In the genomic region with DNA sequence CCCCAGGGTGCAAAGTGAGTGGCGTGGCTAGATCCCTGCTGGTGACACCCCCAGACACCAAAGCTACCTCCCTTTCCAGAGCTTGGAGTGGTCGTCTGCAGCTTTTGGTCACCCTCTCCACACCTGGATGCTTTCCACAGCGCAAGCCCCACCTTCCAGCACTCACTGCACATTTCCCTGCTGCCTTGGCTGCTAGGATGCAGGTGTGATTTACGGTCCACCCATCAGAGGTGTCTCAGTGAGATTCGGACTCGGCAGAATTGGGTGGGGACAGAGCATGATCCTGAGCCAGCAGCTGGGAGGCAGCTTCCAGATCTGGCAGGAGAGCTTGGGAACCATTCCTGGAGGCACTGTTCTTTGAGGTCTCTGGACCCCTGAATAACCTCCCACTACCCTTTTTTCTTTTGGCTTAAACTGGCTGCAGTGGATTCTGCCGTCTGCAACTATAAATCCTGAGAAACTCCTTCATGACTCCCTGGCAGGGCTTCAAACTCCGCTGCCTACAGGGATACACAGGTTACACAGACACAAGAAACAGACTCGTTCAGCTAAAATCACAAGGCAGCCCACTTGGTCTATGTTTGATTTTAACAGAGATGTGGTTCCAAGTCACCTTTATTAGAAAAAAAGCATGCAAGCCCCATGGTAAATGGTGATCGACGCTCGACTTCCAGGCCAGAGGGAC, we compare ENCODE assay signal across 15 cellular contexts.
DNase-seq lines count a peak whose midpoint lies in the region; ATAC-seq and TF ChIP-seq lines count a peak whose summit lies in the region.
"Had no signal": no experiment of that assay in that cellular context is flagged by ENCODE, and none has a peak within 500 bp of the region (broad histone marks: within the 10 kb centered on the region; RNA-seq: fewer than 3 reads in every experiment).

No MANE protein-coding gene starts in this region.

- 75% methylated on average over 12 of the region's 12 CpGs for WGBS in hepatocyte (ENCODE audit: low lambda C conversion rate, missing lambda C conversion rate)
- 34 to 44% (median 39%) methylated on average over 12 of the region's 12 CpGs for WGBS in psoas muscle, 3 donors
- 58% methylated on average over 7 of the region's 12 CpGs for WGBS in suprapubic skin

- no peak overlapping the region for H2AFZ ChIP-seq in hepatocyte

- H3K9me3 ChIP-seq in breast epithelium (no peaks in the 10 kb centered on the region), hepatocyte (ENCODE audit: low read depth) (no peaks in the 10 kb centered on the region), psoas muscle (no peaks in the 10 kb centered on the region), suprapubic skin (no peaks in the 10 kb centered on the region)

- no peak overlapping the region for H3K4me3 ChIP-seq in breast epithelium
- no peak overlapping the region for H3K4me3 ChIP-seq in hepatocyte
- H3K4me3 ChIP-seq in psoas muscle, result no peak overlapping the region
- H3K4me3 ChIP-seq in suprapubic skin, result no peak overlapping the region
- H3K4me3 ChIP-seq: K562, SK-N-MC had no signal

- H3K27me3 ChIP-seq in breast epithelium (no peaks in the 10 kb centered on the region), hepatocyte (no peaks in the 10 kb centered on the region), psoas muscle (ENCODE audit: insufficient read depth in 3 of 3, low read length in 2 of 3) (peaks cover 0 to 4% (median 0%) of the 10 kb centered on the region in 3 donors), suprapubic skin (peaks cover 5% of the 10 kb centered on the region)

- DNase-seq in CD14-positive monocyte (ENCODE audit: low spot score) (peak; percentile 27), breast epithelium (ENCODE audit: low spot score in 2 of 2) (no peak), hepatocyte (ENCODE audit: low spot score) (no peak), psoas muscle (peak in 1 of 2 donors; percentile 26), suprapubic skin (ENCODE audit: low spot score in 2 of 2) (no peak), GM20000 (ENCODE audit: low spot score) (no peak)
- DNase-seq: COR-L47, dermis blood vessel endothelial cell, NCI-H1436 treated with DMSO at 0.1 percent for 48 hours had no signal

- H3K27me3 Mint-ChIP-seq in CD14-positive monocyte (ENCODE audit: low read depth in 3 of 3), result peaks cover 0 to 1% (median 0%) of the 10 kb centered on the region in 3 donors

- H3K9me2 ChIP-seq in hepatocyte (replicated peaks; ENCODE audit: insufficient read depth), result no peaks in the 10 kb centered on the region

- H3K27ac ChIP-seq in breast epithelium, result peak overlapping the region; percentile 12 to 75
- H3K27ac ChIP-seq in hepatocyte, result peak overlapping the region; percentile 14
- H3K27ac ChIP-seq in psoas muscle, result peak overlapping the region; percentile 87
- no peak overlapping the region for H3K27ac ChIP-seq in suprapubic skin
- H3K27ac ChIP-seq: SK-N-MC had no signal

- no peak for TF ChIP-seq POLR2A in breast epithelium (IDR thresholded peaks at IDR 0.05)
- no peak for TF ChIP-seq POLR2A in suprapubic skin (IDR thresholded peaks at IDR 0.05)

- H3K79me2 ChIP-seq in hepatocyte, result no peaks in the 10 kb centered on the region

- no peaks in the 10 kb centered on the region for H3K36me3 Mint-ChIP-seq in CD14-positive monocyte
- H3K36me3 Mint-ChIP-seq: memory B cell had no signal

- intact Hi-C loops in CD14-positive monocyte (cut with micrococcal nuclease), result no loop called here
- intact Hi-C loops in breast epithelium (cut with DNase I; ENCODE audit: low total_unique reads), result no loop called here
- intact Hi-C loops in psoas muscle (cut with DNase I), result loop anchor here in 1 of 2 donors (5.0 kb wide), 2 partner anchors 65 to 130 kb away; no protein-coding TSS in a partner anchor

- TF ChIP-seq CTCF in CD14-positive monocyte (IDR thresholded peaks at IDR 0.05) (no peak), breast epithelium (IDR thresholded peaks at IDR 0.05) (no peak), hepatocyte (IDR thresholded peaks at IDR 0.05; ENCODE audit: poor library complexity) (no peak), psoas muscle (IDR thresholded peaks at IDR 0.05) (no peak), suprapubic skin (IDR thresholded peaks at IDR 0.05) (no peak), GM20000 (IDR thresholded peaks at IDR 0.05; ENCODE audit: extremely low read depth, missing control alignments) (no peak)

- H3K36me3 ChIP-seq in breast epithelium, result no peaks in the 10 kb centered on the region
- no peaks in the 10 kb centered on the region for H3K36me3 ChIP-seq in hepatocyte (replicated peaks; ENCODE audit: insufficient read depth, low read depth)
- H3K36me3 ChIP-seq in psoas muscle (ENCODE audit: insufficient read depth in 1 of 2, low read depth in 1 of 2), result no peaks in the 10 kb centered on the region
- H3K36me3 ChIP-seq in suprapubic skin, result no peaks in the 10 kb centered on the region

- no peak for TF ChIP-seq EP300 in suprapubic skin (IDR thresholded peaks at IDR 0.05)

- no peak overlapping the region for H3K4me3 Mint-ChIP-seq in CD14-positive monocyte
- H3K4me3 Mint-ChIP-seq: memory B cell had no signal

- H3K4me2 ChIP-seq in hepatocyte, result peak overlapping the region; percentile 20

- no peaks in the 10 kb centered on the region for H4K20me1 ChIP-seq in hepatocyte (ENCODE audit: insufficient read depth, poor library complexity, severe bottlenecking)

- no peak overlapping the region for H3K27ac Mint-ChIP-seq in CD14-positive monocyte
- H3K27ac Mint-ChIP-seq: activated T-helper 2 cell treated with anti-CD3 and anti-CD28 coated beads, Interferon-gamma antibody, Interleukin-2, Interleukin-4, amounts not matched to agents 10 μg/mL and 5 μg/mL and 100 μg/mL, durations not matched to agents 14 hours and 24 hours and 36 hours; memory B cell had no signal

- H3K4me1 Mint-ChIP-seq in CD14-positive monocyte, result peaks cover 25% of the 10 kb centered on the region

- H3K4me1 ChIP-seq in breast epithelium, result no peaks in the 10 kb centered on the region
- H3K4me1 ChIP-seq in hepatocyte (ENCODE audit: insufficient read depth), result peaks cover 19% of the 10 kb centered on the region
- H3K4me1 ChIP-seq in psoas muscle, result peaks cover 16% of the 10 kb centered on the region
- H3K4me1 ChIP-seq in suprapubic skin, result peaks cover 23% of the 10 kb centered on the region

- peak in 3 of 4 donors; percentile 1 to 8 (median 4) for ATAC-seq in psoas muscle
- no peak for ATAC-seq in HG03196 (IDR thresholded peaks at IDR 0.05; ENCODE audit: unreplicated experiment)
- no peak for ATAC-seq in HG02884 (IDR thresholded peaks at IDR 0.05; ENCODE audit: unreplicated experiment)

- H3K9me3 Mint-ChIP-seq in CD14-positive monocyte, result peaks cover 0 to 3% (median 0%) of the 10 kb centered on the region in 7 donors
- H3K9me3 Mint-ChIP-seq: activated T-helper 2 cell treated with anti-CD3 and anti-CD28 coated beads, Interferon-gamma antibody, Interleukin-2, Interleukin-4, amounts not matched to agents 10 μg/mL and 5 μg/mL and 100 μg/mL, durations not matched to agents 14 hours and 24 hours and 36 hours; memory B cell had no signal

Comparison
In these comparisons a context has a peak if more than half of its experiments do, and no peak if none do; other contexts are left out.
1. ATAC-seq: peak in psoas muscle (3 of 4); none in HG03196 (single experiment) and HG02884 (single experiment).